In genomic region chr2:240960309-240960962, GRCh38 we compare ENCODE assay signal across 11 cellular contexts. TPM values are rescaled to one million over a fixed set of nuclear protein-coding genes. Genes with fewer than 3 reads are reported as not detected.
A peak's percentile ranks its signal among the peaks of the same experiment; 100 is the strongest.
DNase-seq lines count a peak whose midpoint lies in the region; ATAC-seq and TF ChIP-seq lines count a peak whose summit lies in the region.
"Had no signal": no experiment of that assay in that cellular context is flagged by ENCODE, and none has a peak within 500 bp of the region (broad histone marks: within the 10 kb centered on the region; RNA-seq: fewer than 3 reads in every experiment).

No MANE protein-coding gene starts in this region.

- H3K4me3 Mint-ChIP-seq in natural killer cell: no peak overlapping the region
- H3K4me3 Mint-ChIP-seq: activated naive CD8-positive, alpha-beta T cell had no signal

- H3K4me1 Mint-ChIP-seq in natural killer cell: peaks cover 0 to 5% of the 10 kb centered on the region in 2 donors

- peaks cover 0 to 18% (median 0%) of the 10 kb centered on the region in 11 experiments; a peak in 3 of 22 replicates for H4K20me1 ChIP-seq in BLaER1 treated with 17β-estradiol and CSF1 and Interleukin-3, amounts not matched to agents 10 nM and 100 nM
- H4K20me1 ChIP-seq in fibroblast of lung (ENCODE audit: control insufficient read depth, extremely low read depth, insufficient read depth, low read length) (no peaks in the 10 kb centered on the region), GM23248 (ENCODE audit: insufficient read depth) (no peaks in the 10 kb centered on the region)

- no peaks in the 10 kb centered on the region for H3K9me2 ChIP-seq in GM23248 (ENCODE audit: insufficient read depth)

- intact Hi-C loops in natural killer cell (cut with micrococcal nuclease): no loop called here

- H3K36me3 ChIP-seq in BLaER1 treated with 17β-estradiol and CSF1 and Interleukin-3, amounts not matched to agents 10 nM and 100 nM: no peaks in the 10 kb centered on the region
- H3K36me3 ChIP-seq in fibroblast of lung (ENCODE audit: control insufficient read depth, insufficient read depth, low read length): no peaks in the 10 kb centered on the region
- no peaks in the 10 kb centered on the region for H3K36me3 ChIP-seq in GM23248 (ENCODE audit: low read depth)
- H3K36me3 ChIP-seq: SJSA1 had no signal

- in situ Hi-C loops in GM23248 (cut with MboI): no loop called here

- no peaks in the 10 kb centered on the region for H3K36me3 Mint-ChIP-seq in natural killer cell
- H3K36me3 Mint-ChIP-seq: activated naive CD8-positive, alpha-beta T cell had no signal

- H3K4me2 ChIP-seq in BLaER1 treated with 17β-estradiol and CSF1 and Interleukin-3, amounts not matched to agents 10 nM and 100 nM: peak overlapping the region; percentile 32 to 83 (median 60); a peak in 19 of 22 replicates
- H3K4me2 ChIP-seq in fibroblast of lung (ENCODE audit: extremely low read depth, insufficient read depth, low read length): peak overlapping the region; percentile 51
- no peak overlapping the region for H3K4me2 ChIP-seq in GM23248 (ENCODE audit: unreplicated experiment)

- peak overlapping the region in 6 of 11 experiments; percentile 30 to 64 (median 60); a peak in 9 of 22 replicates for H3K27ac ChIP-seq in BLaER1 treated with 17β-estradiol and CSF1 and Interleukin-3, amounts not matched to agents 10 nM and 100 nM
- H3K27ac ChIP-seq in fibroblast of lung (ENCODE audit: insufficient read depth, low read length) (no peak overlapping the region), GM23248 (no peak overlapping the region)
- H3K27ac ChIP-seq: SJSA1 had no signal

- DNase-seq in NOMO-1 treated with DMSO at 0.1 percent for 48 hours (lab: John Stamatoyannopoulos, UW; ENCODE audit: unreplicated experiment): peak; percentile 94
- DNase-seq in fibroblast of lung (ENCODE audit: low read depth in 2 of 2): peak in 1 of 2 donors; percentile 97
- peak; percentile 5 for DNase-seq in natural killer cell
- DNase-seq in GM23248: no peak
- DNase-seq in NCI-H2107 (lab: John Stamatoyannopoulos, UW): no peak

- no peak overlapping the region for H3K27ac Mint-ChIP-seq in natural killer cell
- H3K27ac Mint-ChIP-seq: activated naive CD8-positive, alpha-beta T cell had no signal

- ATAC-seq in natural killer cell: no peak
- no peak for ATAC-seq in HG02759 (IDR thresholded peaks at IDR 0.05; ENCODE audit: unreplicated experiment)
- no peak for ATAC-seq in GM21576 (IDR thresholded peaks at IDR 0.05; ENCODE audit: unreplicated experiment)

- no peak overlapping the region for H2AFZ ChIP-seq in fibroblast of lung (ENCODE audit: low read length)
- no peak overlapping the region for H2AFZ ChIP-seq in GM23248

- H3K27me3 ChIP-seq in BLaER1 treated with 17β-estradiol and CSF1 and Interleukin-3, amounts not matched to agents 10 nM and 100 nM: no peaks in the 10 kb centered on the region
- H3K27me3 ChIP-seq in fibroblast of lung (ENCODE audit: control insufficient read depth, insufficient read depth, low read length) (peaks cover 3% of the 10 kb centered on the region), GM23248 (replicated peaks; ENCODE audit: insufficient read depth) (no peaks in the 10 kb centered on the region)
- H3K27me3 ChIP-seq: SJSA1 had no signal

- peak overlapping the region in 6 of 11 experiments; percentile 15 to 62 (median 39); a peak in 6 of 22 replicates for H3K9ac ChIP-seq in BLaER1 treated with 17β-estradiol and CSF1 and Interleukin-3, amounts not matched to agents 10 nM and 100 nM
- H3K9ac ChIP-seq in fibroblast of lung (ENCODE audit: insufficient read depth, low read length) (peak overlapping the region; percentile 37), GM23248 (no peak overlapping the region)

- no peaks in the 10 kb centered on the region for H3K79me2 ChIP-seq in fibroblast of lung (ENCODE audit: control insufficient read depth, insufficient read depth, low read length)
- H3K79me2 ChIP-seq in GM23248 (ENCODE audit: insufficient read depth): no peaks in the 10 kb centered on the region

- peaks cover 0 to 3% of the 10 kb centered on the region in 2 donors for H3K27me3 Mint-ChIP-seq in natural killer cell (ENCODE audit: low read depth in 2 of 2)
- H3K27me3 Mint-ChIP-seq: activated naive CD8-positive, alpha-beta T cell had no signal

- TF ChIP-seq CTCF in fibroblast of lung (conservative IDR thresholded peaks at IDR 0.05 in 1 of 2, IDR thresholded peaks at IDR 0.05 in 1 of 2; ENCODE audit: low read depth in 1 of 2, low read length in 2 of 2) (no peak), natural killer cell (IDR thresholded peaks at IDR 0.05) (no peak)

- no peaks in the 10 kb centered on the region for H3K9me3 Mint-ChIP-seq in natural killer cell

- WGBS in GM23248 (ENCODE audit: low coverage in 1 of 2, low lambda C conversion rate in 2 of 2, missing lambda C conversion rate in 2 of 2), 2 experiments: 47 to 57% methylated on average over 16 to 28 of the region's 28 CpGs

- H3K4me3 ChIP-seq in BLaER1 treated with 17β-estradiol and CSF1 and Interleukin-3, amounts not matched to agents 10 nM and 100 nM: no peak overlapping the region
- H3K4me3 ChIP-seq in fibroblast of lung (replicated peaks in 1 of 4; ENCODE audit: control extremely low read depth in 1 of 4, insufficient read depth in 1 of 4, low read depth in 3 of 4, low read length in 4 of 4) (no peak overlapping the region), GM23248 (no peak overlapping the region)
- H3K4me3 ChIP-seq: SJSA1 had no signal

- peaks cover 48 to 78% (median 64%) of the 10 kb centered on the region in 10 experiments for H3K4me1 ChIP-seq in BLaER1 treated with 17β-estradiol and CSF1 and Interleukin-3, amounts not matched to agents 10 nM and 100 nM
- H3K4me1 ChIP-seq in fibroblast of lung (ENCODE audit: control insufficient read depth, extremely low read depth, insufficient read depth, low read length) (peaks cover 23% of the 10 kb centered on the region), GM23248 (ENCODE audit: insufficient read depth) (peaks cover 14% of the 10 kb centered on the region; the same call in 1 of the 2 replicates)

- H3K9me3 ChIP-seq in BLaER1 treated with 17β-estradiol and CSF1 and Interleukin-3, amounts not matched to agents 10 nM and 100 nM (replicated peaks in 1 of 11): no peaks in the 10 kb centered on the region
- no peaks in the 10 kb centered on the region for H3K9me3 ChIP-seq in fibroblast of lung (ENCODE audit: control insufficient read depth, insufficient read depth, low read depth, low read length)
- H3K9me3 ChIP-seq in GM23248 (ENCODE audit: low read depth): no peaks in the 10 kb centered on the region
- H3K9me3 ChIP-seq: SJSA1 had no signal

- no peaks in the 10 kb centered on the region for H3F3A ChIP-seq in GM23248 (ENCODE audit: insufficient read depth)

RNA-seq across cellular contexts. Expression of gene SNED1, which starts 38.0 kb away (rescaled TPM):
- total RNA-seq in fibroblast of lung (39.5 and 53.2 TPM in 2 replicates), natural killer cell (1 to 10 TPM in 2 of 3 donors, under 1 TPM in 1; 0.97 to 4.9 (median 2.5) TPM)
- polyA plus RNA-seq in fibroblast of lung (10.1 and 27.2 TPM in 2 replicates), GM23248 (2016; fragmentation: Nextera tagmentation; extraction: Ambion mirVana) (6.1 and 7.7 TPM in 2 replicates)
- 17.4 and 52.1 TPM in 2 replicates for polyA plus RNA-seq in fibroblast of lung (2012)
- polyA minus RNA-seq in fibroblast of lung (ENCODE audit: low replicate concordance): 37.9 and 67.9 TPM in 2 replicates
- 29.4 and 36.2 TPM in 2 replicates for total RNA-seq in GM23248 (2014; rRNA removed; shearing (Covaris generic))

RNA-seq across cellular contexts. Expression of gene CROCC2, which starts 54.3 kb away (rescaled TPM):
- total RNA-seq in fibroblast of lung: 0.33 and 0.51 TPM in 2 replicates
- polyA plus RNA-seq in fibroblast of lung: 0.02 and 0.12 TPM in 2 replicates
- 0.02 and 0.28 TPM in 2 replicates for polyA plus RNA-seq in fibroblast of lung (2012)
- polyA minus RNA-seq in fibroblast of lung (ENCODE audit: low replicate concordance): not detected in 2 replicates
- total RNA-seq in natural killer cell: under 1 TPM in 1 of 3 donors, not detected in 2; 0.14 TPM
- under 0.01 and 2.4 TPM in 2 replicates for total RNA-seq in GM23248 (2014; rRNA removed; shearing (Covaris generic))
- not detected in 2 replicates for polyA plus RNA-seq in GM23248 (2016; fragmentation: Nextera tagmentation; extraction: Ambion mirVana)
- total RNA-seq: lung microvascular endothelial cell, SJSA1 had no signal

Comparison
In these comparisons a context has a peak if more than half of its experiments do, and no peak if none do; other contexts are left out.
1. H3K27ac ChIP-seq: peak in BLaER1 treated with 17β-estradiol and CSF1 and Interleukin-3, amounts not matched to agents 10 nM and 100 nM (6 of 11); none in fibroblast of lung (single experiment) and GM23248 (single experiment).
2. DNase-seq: peak in NOMO-1 treated with DMSO at 0.1 percent for 48 hours (single experiment) and natural killer cell (single experiment); none in GM23248 (single experiment) and NCI-H2107 (single experiment).